14 cellular contexts compared by ENCODE assay signal in genomic region chr2:134845719-134846118, GRCh38. TPM values are rescaled to one million over a fixed set of nuclear protein-coding genes. Genes with fewer than 3 reads are reported as not detected.
DNase-seq lines count a peak whose midpoint lies in the region; ATAC-seq and TF ChIP-seq lines count a peak whose summit lies in the region.
"Had no signal": no experiment of that assay in that cellular context is flagged by ENCODE, and none has a peak within 500 bp of the region (broad histone marks: within the 10 kb centered on the region; RNA-seq: fewer than 3 reads in every experiment).

No MANE protein-coding gene starts in this region.

- H3K9ac ChIP-seq in PC-3 (ENCODE audit: low read length) = peak overlapping the region; percentile 50

- no peaks in the 10 kb centered on the region for H3K9me3 ChIP-seq in PC-3 (ENCODE audit: low read length)
- H3K9me3 ChIP-seq in osteoblast (ENCODE audit: low read depth, low read length) = no peaks in the 10 kb centered on the region
- H3K9me3 ChIP-seq: colonic mucosa, esophagus squamous epithelium had no signal

- H3K4me2 ChIP-seq in PC-3 (ENCODE audit: low read length) (peak overlapping the region; percentile 52), osteoblast (ENCODE audit: insufficient read depth, low read length) (peak overlapping the region; percentile 8)

- no peaks in the 10 kb centered on the region for H3K79me2 ChIP-seq in PC-3 (ENCODE audit: low read length)
- no peaks in the 10 kb centered on the region for H3K79me2 ChIP-seq in osteoblast (ENCODE audit: insufficient read depth, low read length)

- DNase-seq in GM03348 (ENCODE audit: low spot score) (peak; percentile 70), PC-3 (peak; percentile 79), epithelial cell of esophagus (ENCODE audit: low read depth) (peak; percentile 60), osteoblast (ENCODE audit: insufficient read length, low spot score, missing footprints) (peak; percentile 83), NCI-H1694 treated with DMSO at 0.1 percent for 48 hours (lab: John Stamatoyannopoulos, UW) (no peak), KBM-7 (no peak), dorsolateral prefrontal cortex (no peak), cerebellum (ENCODE audit: low spot score) (no peak)
- DNase-seq: activated naive CD4-positive, alpha-beta T cell treated with Interleukin-2 at 50 U/mL for 16 hours; colonic mucosa; esophagus squamous epithelium; NCI-H1436; NCI-H69; SHP77 had no signal

- POLR2A ChIA-PET in PC-3 (lab: Charles Lee; ENCODE audit: unreplicated experiment) = interaction anchor here (0.6 kb wide), 1 partner anchor 48 kb away, joined by 8 read pairs; no protein-coding TSS in a partner anchor

- BruUV-seq in PC-3 (replicated peaks; lab: Mats Ljungman, UMichigan) = no TSS peak

- H3K9me2 ChIP-seq in PC-3 (replicated peaks; ENCODE audit: low read length) = no peaks in the 10 kb centered on the region

- peaks cover 4% of the 10 kb centered on the region for H3F3A ChIP-seq in PC-3 (ENCODE audit: low read length, unreplicated experiment)

- TF ChIP-seq CTCF in PC-3 (conservative IDR thresholded peaks at IDR 0.05; ENCODE audit: low read depth, low read length) (no peak), epithelial cell of esophagus (IDR thresholded peaks at IDR 0.05; ENCODE audit: insufficient read depth, low read depth, low read length, missing control alignments) (no peak), osteoblast (IDR thresholded peaks at IDR 0.05; ENCODE audit: extremely low read depth, low read depth, low read length) (no peak), dorsolateral prefrontal cortex (IDR thresholded peaks at IDR 0.05 in 54 of 56, conservative IDR thresholded peaks at IDR 0.05 in 2 of 56; ENCODE audit: low read depth in 1 of 56, partially characterized antibody in 56 of 56) (no peak)

- peak; percentile 65 for ATAC-seq in PC-3

- H2AFZ ChIP-seq in PC-3 (ENCODE audit: low read length) = 0 out of 2 replicates have a peak overlapping the region, but pooled peaks have one; percentile 2
- H2AFZ ChIP-seq in osteoblast (ENCODE audit: low read length) = peak overlapping the region; percentile 25

- intact Hi-C loops in PC-3 (cut with micrococcal nuclease) (loop anchor here (2.0 kb wide), 1 partner anchor 21 kb away; no protein-coding TSS in a partner anchor), dorsolateral prefrontal cortex (cut with DNase I) (no loop called here)

- H3K4me1 ChIP-seq in PC-3 (ENCODE audit: insufficient read depth, low read length) (peaks cover 39% of the 10 kb centered on the region), osteoblast (ENCODE audit: insufficient read depth, low read length) (peaks cover 10% of the 10 kb centered on the region)
- H3K4me1 ChIP-seq: colonic mucosa, esophagus squamous epithelium had no signal

- no peak overlapping the region for H3K4me3 ChIP-seq in PC-3 (ENCODE audit: low read length)
- no peak overlapping the region for H3K4me3 ChIP-seq in epithelial cell of esophagus (ENCODE audit: low read length)
- no peak overlapping the region for H3K4me3 ChIP-seq in osteoblast (ENCODE audit: insufficient read depth, low read length)
- no peak overlapping the region for H3K4me3 ChIP-seq in dorsolateral prefrontal cortex
- H3K4me3 ChIP-seq: colonic mucosa, esophagus squamous epithelium had no signal

- H3K27ac ChIP-seq in PC-3 (ENCODE audit: low read length) = peak overlapping the region; percentile 93
- no peak overlapping the region for H3K27ac ChIP-seq in osteoblast (ENCODE audit: low read depth, low read length)
- H3K27ac ChIP-seq in dorsolateral prefrontal cortex = no peak overlapping the region
- H3K27ac ChIP-seq: colonic mucosa, esophagus squamous epithelium had no signal

- in situ Hi-C loops in KBM-7 (cut with MboI; ENCODE audit: low pct_unique_long_range_greater_than_20kb, low sequenced_read_pairs) = no loop called here

- no peaks in the 10 kb centered on the region for H3K27me3 ChIP-seq in PC-3 (ENCODE audit: low read length)
- H3K27me3 ChIP-seq in osteoblast (ENCODE audit: insufficient read depth, low read length) = no peaks in the 10 kb centered on the region
- H3K27me3 ChIP-seq in dorsolateral prefrontal cortex = no peaks in the 10 kb centered on the region
- H3K27me3 ChIP-seq: colonic mucosa, esophagus squamous epithelium had no signal

- CTCF ChIA-PET in PC-3 (lab: Charles Lee) = interaction anchor here (0.6 kb wide), 1 partner anchor 132 kb away, joined by 4 read pairs; no protein-coding TSS in a partner anchor

- H4K20me1 ChIP-seq in PC-3 (ENCODE audit: low read length) = no peaks in the 10 kb centered on the region
- no peaks in the 10 kb centered on the region for H4K20me1 ChIP-seq in osteoblast (ENCODE audit: insufficient read depth, low read length)

- H3K36me3 ChIP-seq in PC-3 (ENCODE audit: low read depth, low read length) = no peaks in the 10 kb centered on the region
- no peaks in the 10 kb centered on the region for H3K36me3 ChIP-seq in osteoblast (ENCODE audit: insufficient read depth, low read length)
- H3K36me3 ChIP-seq: colonic mucosa, esophagus squamous epithelium had no signal

RNA-seq across cellular contexts. Expression of gene ACMSD, which starts 7.3 kb away (rescaled TPM):
- total RNA-seq in PC-3 (2014; rRNA removed) (not detected in 2 replicates), osteoblast (not detected in 2 replicates), dorsolateral prefrontal cortex (under 1 TPM in 1 of 120 experiments, not detected in 119; 0.42 TPM), cerebellum (not detected)
- total RNA-seq: colonic mucosa, esophagus squamous epithelium had no signal

Comparison
In these comparisons a context has a peak if more than half of its experiments do, and no peak if none do; other contexts are left out.
1. DNase-seq: peak in GM03348 (single experiment), PC-3 (single experiment), epithelial cell of esophagus (single experiment) and osteoblast (single experiment); none in NCI-H1694 treated with DMSO at 0.1 percent for 48 hours (single experiment), KBM-7 (single experiment), dorsolateral prefrontal cortex (0 of 10) and cerebellum (single experiment).